Comparison of ENCODE assay signal across 1 cellular context in genomic region chr1:1000357-1001056, GRCh38.
A peak's percentile ranks its signal among the peaks of the same experiment; 100 is the strongest.
TF ChIP-seq lines count a peak whose summit lies in the region.

No MANE protein-coding gene starts in this region.

TF ChIP-seq in HepG2, 621 proteins besides CTCF, POLR2A, EP300 and RAD21 (continued from another document and continues in another):
- TF ChIP-seq ZHX2 (IDR thresholded peaks at IDR 0.05; ENCODE audit: low read depth) (peak; percentile 100), ZHX2 (CRISPR knock-in tag; IDR thresholded peaks at IDR 0.05; ENCODE audit: borderline replicate concordance) (no peak; the same call in 1 of the 2 replicates), ZNF530 (CRISPR knock-in tag; IDR thresholded peaks at IDR 0.05; ENCODE audit: low read depth) (no peak), ZNF781 (CRISPR knock-in tag; IDR thresholded peaks at IDR 0.05; ENCODE audit: borderline replicate concordance, not compliant biosample characterization) (no peak), FOSL2 (CRISPR knock-in tag; IDR thresholded peaks at IDR 0.05) (peak; percentile 86), PAX8 (CRISPR knock-in tag; IDR thresholded peaks at IDR 0.05; ENCODE audit: borderline replicate concordance) (peak; percentile 79; the same call in 1 of the 2 replicates), ZMYM4 (CRISPR knock-in tag; IDR thresholded peaks at IDR 0.05) (no peak; the same call in 1 of the 2 replicates), SMARCC2 (IDR thresholded peaks at IDR 0.05) (peak; percentile 85; the same call in 1 of the 2 replicates), MTA3 (CRISPR knock-in tag; IDR thresholded peaks at IDR 0.05) (no peak), BCLAF1 (IDR thresholded peaks at IDR 0.05) (no peak), ZNF660 (CRISPR knock-in tag; IDR thresholded peaks at IDR 0.05; ENCODE audit: borderline replicate concordance, low read depth) (no peak), ZNF552 (CRISPR knock-in tag; IDR thresholded peaks at IDR 0.05; ENCODE audit: borderline replicate concordance) (peak; percentile 80; the same call in 1 of the 2 replicates), GMEB1 (CRISPR knock-in tag; IDR thresholded peaks at IDR 0.05; ENCODE audit: borderline replicate concordance) (peak; percentile 85), GFI1 (CRISPR knock-in tag; IDR thresholded peaks at IDR 0.05; ENCODE audit: borderline replicate concordance) (no peak; the same call in 1 of the 2 replicates), PRDM10 (CRISPR knock-in tag; IDR thresholded peaks at IDR 0.05; ENCODE audit: low read depth) (0 out of 2 replicates have a peak, but pooled peaks have one; percentile 5), ZNF329 (CRISPR knock-in tag; IDR thresholded peaks at IDR 0.05; ENCODE audit: low read depth) (no peak; the same call in 1 of the 2 replicates), MAZ (IDR thresholded peaks at IDR 0.05; ENCODE audit: borderline replicate concordance, low read depth, low read length) (peak; percentile 85; the same call in 1 of the 2 replicates), MAZ (CRISPR knock-in tag; IDR thresholded peaks at IDR 0.05; ENCODE audit: low read depth) (peak; percentile 72), ZBTB33 (CRISPR knock-in tag; IDR thresholded peaks at IDR 0.05) (peak; percentile 64; the same call in 1 of the 2 replicates), KDM3A (CRISPR knock-in tag; IDR thresholded peaks at IDR 0.05; ENCODE audit: low read depth) (no peak), IKZF1 (IDR thresholded peaks at IDR 0.05) (no peak), TEAD3 (CRISPR knock-in tag; optimal IDR thresholded peaks at IDR 0.05; ENCODE audit: borderline replicate concordance) (peak; percentile 62), ZBED4 (CRISPR knock-in tag; IDR thresholded peaks at IDR 0.05; ENCODE audit: borderline replicate concordance) (no peak; the same call in 1 of the 2 replicates), ZNF615 (CRISPR knock-in tag; IDR thresholded peaks at IDR 0.05; ENCODE audit: borderline replicate concordance) (no peak), ZBTB42 (CRISPR knock-in tag; IDR thresholded peaks at IDR 0.05) (peak; percentile 85), ZNF616 (CRISPR knock-in tag; IDR thresholded peaks at IDR 0.05; ENCODE audit: low read depth) (peak; percentile 83), ZNF296 (CRISPR knock-in tag; conservative IDR thresholded peaks at IDR 0.05) (no peak), ZBTB1 (CRISPR knock-in tag; IDR thresholded peaks at IDR 0.05; ENCODE audit: borderline replicate concordance) (0 out of 2 replicates have a peak, but pooled peaks have one; percentile 35), BATF2 (CRISPR knock-in tag; IDR thresholded peaks at IDR 0.05) (peak; percentile 60), ZNF260 (CRISPR knock-in tag; IDR thresholded peaks at IDR 0.05; ENCODE audit: borderline replicate concordance, low read depth) (no peak), RBFOX2 (IDR thresholded peaks at IDR 0.05; ENCODE audit: low read depth, low read length) (peak; percentile 91), ZEB1 (IDR thresholded peaks at IDR 0.05; ENCODE audit: insufficient replicate concordance, low read depth) (no peak), HNRNPK (IDR thresholded peaks at IDR 0.05; ENCODE audit: low read depth, low read length, poor library complexity, severe bottlenecking) (peak; percentile 59), KDM1A (CRISPR knock-in tag; IDR thresholded peaks at IDR 0.05) (peak; percentile 81; the same call in 1 of the 2 replicates), ZFP41 (CRISPR knock-in tag; IDR thresholded peaks at IDR 0.05; ENCODE audit: borderline replicate concordance) (no peak), MEF2D (CRISPR knock-in tag; IDR thresholded peaks at IDR 0.05) (peak; percentile 69; the same call in 1 of the 2 replicates), CENPX (CRISPR knock-in tag; IDR thresholded peaks at IDR 0.05) (no peak), BRD4 (CRISPR knock-in tag; IDR thresholded peaks at IDR 0.05) (peak; percentile 95; the same call in 1 of the 2 replicates)
